ENCODE assay signal across 1 cellular context in the genomic region with DNA sequence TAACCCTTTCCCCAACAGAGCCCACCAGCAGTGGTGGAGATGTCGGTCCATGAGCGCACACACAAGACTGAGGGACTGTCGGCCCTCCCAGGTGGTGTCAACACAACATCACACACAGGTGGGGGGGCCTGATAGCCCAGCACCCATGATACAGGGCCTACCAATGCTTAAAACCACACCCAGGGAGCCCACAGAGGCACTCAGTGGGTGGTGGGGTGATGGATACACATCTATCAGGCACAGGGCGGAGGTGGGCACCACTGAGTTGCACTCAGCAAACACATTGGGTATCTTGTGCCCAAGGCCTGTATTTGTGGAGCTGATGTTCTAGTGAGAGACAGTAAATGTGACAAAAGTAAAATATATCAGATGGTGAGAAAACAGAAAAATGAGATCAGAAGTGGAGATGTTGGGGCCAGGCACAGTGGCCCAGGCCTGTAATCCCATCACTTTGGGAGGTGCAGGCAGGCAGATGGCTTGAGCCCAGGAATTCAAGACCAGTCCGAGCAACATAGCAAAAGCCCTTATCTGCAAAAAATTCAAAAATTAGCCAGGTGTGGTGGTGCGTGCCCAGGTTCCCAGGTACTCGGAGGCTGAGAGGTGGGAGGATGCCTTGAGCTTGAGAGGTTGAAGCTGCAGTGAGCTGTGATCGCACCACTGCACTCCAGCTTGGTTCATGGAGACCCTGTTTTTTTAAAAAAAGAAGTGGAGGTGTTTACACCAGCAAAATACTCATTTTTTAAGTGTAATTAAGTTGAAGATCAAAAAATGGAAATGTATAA.
TF ChIP-seq lines count a peak whose summit lies in the region.

No MANE protein-coding gene starts in this region.

TF ChIP-seq in K562, 482 proteins besides CTCF, POLR2A, EP300 and RAD21:
- TF ChIP-seq, protein P1, sequence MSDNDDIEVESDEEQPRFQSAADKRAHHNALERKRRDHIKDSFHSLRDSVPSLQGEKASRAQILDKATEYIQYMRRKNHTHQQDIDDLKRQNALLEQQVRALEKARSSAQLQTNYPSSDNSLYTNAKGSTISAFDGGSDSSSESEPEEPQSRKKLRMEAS (CRISPR knock-in tag; IDR thresholded peaks at IDR 0.05), result 0 out of 2 replicates have a peak, but pooled peaks have one; percentile 2
- TF ChIP-seq CXXC5 (CRISPR knock-in tag; IDR thresholded peaks at IDR 0.05) (no peak), NEUROD1 (IDR thresholded peaks at IDR 0.05; ENCODE audit: borderline replicate concordance, low read depth, low read length, partially characterized antibody) (no peak), POLR2G (IDR thresholded peaks at IDR 0.05; ENCODE audit: low read depth, low read length) (0 out of 2 replicates have a peak, but pooled peaks have one; percentile 10)
TF ChIP-seq in K562: peak in this region for 2.
